Comparison of ENCODE assay signal across 2 cellular contexts in the genomic region with DNA sequence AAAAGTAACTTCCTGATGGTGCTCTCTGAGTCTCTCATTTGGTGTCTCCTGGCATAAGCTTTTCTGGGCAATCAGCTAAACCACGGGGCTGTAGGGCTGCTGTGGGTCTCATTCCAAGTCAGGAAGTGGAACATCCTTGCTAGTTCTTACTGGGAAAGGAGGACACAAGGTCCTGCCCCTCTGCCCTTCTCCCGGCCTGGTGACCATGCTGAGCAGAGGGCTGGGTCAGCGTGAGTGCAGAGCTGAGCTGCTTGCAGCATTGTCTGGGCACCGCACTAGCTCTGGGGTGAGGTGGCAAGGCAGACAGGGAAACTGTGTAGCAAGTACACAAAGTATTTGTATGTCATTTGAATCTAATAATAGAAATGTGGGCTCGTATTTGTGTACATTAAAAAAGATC.
TF ChIP-seq lines count a peak whose summit lies in the region.

No MANE protein-coding gene starts in this region.

TF ChIP-seq in GM23338, 12 proteins besides CTCF, POLR2A, EP300 and RAD21:
- TF ChIP-seq, protein P1, sequence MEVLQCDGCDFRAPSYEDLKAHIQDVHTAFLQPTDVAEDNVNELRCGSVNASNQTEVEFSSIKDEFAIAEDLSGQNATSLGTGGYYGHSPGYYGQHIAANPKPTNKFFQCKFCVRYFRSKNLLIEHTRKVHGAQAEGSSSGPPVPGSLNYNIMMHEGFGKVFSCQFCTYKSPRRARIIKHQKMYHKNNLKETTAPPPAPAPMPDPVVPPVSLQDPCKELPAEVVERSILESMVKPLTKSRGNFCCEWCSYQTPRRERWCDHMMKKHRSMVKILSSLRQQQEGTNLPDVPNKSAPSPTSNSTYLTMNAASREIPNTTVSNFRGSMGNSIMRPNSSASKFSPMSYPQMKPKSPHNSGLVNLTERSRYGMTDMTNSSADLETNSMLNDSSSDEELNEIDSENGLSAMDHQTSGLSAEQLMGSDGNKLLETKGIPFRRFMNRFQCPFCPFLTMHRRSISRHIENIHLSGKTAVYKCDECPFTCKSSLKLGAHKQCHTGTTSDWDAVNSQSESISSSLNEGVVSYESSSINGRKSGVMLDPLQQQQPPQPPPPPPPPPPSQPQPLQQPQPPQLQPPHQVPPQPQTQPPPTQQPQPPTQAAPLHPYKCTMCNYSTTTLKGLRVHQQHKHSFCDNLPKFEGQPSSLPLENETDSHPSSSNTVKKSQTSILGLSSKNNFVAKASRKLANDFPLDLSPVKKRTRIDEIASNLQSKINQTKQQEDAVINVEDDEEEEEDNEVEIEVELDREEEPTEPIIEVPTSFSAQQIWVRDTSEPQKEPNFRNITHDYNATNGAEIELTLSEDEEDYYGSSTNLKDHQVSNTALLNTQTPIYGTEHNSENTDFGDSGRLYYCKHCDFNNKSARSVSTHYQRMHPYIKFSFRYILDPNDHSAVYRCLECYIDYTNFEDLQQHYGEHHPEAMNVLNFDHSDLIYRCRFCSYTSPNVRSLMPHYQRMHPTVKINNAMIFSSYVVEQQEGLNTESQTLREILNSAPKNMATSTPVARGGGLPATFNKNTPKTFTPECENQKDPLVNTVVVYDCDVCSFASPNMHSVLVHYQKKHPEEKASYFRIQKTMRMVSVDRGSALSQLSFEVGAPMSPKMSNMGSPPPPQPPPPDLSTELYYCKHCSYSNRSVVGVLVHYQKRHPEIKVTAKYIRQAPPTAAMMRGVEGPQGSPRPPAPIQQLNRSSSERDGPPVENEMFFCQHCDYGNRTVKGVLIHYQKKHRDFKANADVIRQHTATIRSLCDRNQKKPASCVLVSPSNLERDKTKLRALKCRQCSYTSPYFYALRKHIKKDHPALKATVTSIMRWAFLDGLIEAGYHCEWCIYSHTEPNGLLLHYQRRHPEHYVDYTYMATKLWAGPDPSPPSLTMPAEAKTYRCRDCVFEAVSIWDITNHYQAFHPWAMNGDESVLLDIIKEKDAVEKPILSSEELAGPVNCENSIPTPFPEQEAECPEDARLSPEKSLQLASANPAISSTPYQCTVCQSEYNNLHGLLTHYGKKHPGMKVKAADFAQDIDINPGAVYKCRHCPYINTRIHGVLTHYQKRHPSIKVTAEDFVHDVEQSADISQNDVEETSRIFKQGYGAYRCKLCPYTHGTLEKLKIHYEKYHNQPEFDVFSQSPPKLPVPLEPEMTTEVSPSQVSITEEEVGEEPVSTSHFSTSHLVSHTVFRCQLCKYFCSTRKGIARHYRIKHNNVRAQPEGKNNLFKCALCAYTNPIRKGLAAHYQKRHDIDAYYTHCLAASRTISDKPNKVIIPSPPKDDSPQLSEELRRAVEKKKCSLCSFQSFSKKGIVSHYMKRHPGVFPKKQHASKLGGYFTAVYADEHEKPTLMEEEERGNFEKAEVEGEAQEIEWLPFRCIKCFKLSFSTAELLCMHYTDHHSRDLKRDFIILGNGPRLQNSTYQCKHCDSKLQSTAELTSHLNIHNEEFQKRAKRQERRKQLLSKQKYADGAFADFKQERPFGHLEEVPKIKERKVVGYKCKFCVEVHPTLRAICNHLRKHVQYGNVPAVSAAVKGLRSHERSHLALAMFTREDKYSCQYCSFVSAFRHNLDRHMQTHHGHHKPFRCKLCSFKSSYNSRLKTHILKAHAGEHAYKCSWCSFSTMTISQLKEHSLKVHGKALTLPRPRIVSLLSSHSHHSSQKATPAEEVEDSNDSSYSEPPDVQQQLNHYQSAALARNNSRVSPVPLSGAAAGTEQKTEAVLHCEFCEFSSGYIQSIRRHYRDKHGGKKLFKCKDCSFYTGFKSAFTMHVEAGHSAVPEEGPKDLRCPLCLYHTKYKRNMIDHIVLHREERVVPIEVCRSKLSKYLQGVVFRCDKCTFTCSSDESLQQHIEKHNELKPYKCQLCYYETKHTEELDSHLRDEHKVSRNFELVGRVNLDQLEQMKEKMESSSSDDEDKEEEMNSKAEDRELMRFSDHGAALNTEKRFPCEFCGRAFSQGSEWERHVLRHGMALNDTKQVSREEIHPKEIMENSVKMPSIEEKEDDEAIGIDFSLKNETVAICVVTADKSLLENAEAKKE (CRISPR knock-in tag; IDR thresholded peaks at IDR 0.05): no peak
- TF ChIP-seq NANOG (IDR thresholded peaks at IDR 0.05; ENCODE audit: borderline replicate concordance): no peak
- TF ChIP-seq, protein P2, sequence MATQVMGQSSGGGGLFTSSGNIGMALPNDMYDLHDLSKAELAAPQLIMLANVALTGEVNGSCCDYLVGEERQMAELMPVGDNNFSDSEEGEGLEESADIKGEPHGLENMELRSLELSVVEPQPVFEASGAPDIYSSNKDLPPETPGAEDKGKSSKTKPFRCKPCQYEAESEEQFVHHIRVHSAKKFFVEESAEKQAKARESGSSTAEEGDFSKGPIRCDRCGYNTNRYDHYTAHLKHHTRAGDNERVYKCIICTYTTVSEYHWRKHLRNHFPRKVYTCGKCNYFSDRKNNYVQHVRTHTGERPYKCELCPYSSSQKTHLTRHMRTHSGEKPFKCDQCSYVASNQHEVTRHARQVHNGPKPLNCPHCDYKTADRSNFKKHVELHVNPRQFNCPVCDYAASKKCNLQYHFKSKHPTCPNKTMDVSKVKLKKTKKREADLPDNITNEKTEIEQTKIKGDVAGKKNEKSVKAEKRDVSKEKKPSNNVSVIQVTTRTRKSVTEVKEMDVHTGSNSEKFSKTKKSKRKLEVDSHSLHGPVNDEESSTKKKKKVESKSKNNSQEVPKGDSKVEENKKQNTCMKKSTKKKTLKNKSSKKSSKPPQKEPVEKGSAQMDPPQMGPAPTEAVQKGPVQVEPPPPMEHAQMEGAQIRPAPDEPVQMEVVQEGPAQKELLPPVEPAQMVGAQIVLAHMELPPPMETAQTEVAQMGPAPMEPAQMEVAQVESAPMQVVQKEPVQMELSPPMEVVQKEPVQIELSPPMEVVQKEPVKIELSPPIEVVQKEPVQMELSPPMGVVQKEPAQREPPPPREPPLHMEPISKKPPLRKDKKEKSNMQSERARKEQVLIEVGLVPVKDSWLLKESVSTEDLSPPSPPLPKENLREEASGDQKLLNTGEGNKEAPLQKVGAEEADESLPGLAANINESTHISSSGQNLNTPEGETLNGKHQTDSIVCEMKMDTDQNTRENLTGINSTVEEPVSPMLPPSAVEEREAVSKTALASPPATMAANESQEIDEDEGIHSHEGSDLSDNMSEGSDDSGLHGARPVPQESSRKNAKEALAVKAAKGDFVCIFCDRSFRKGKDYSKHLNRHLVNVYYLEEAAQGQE (IDR thresholded peaks at IDR 0.05; ENCODE audit: unreplicated experiment): no peak
- TF ChIP-seq, protein P3, sequence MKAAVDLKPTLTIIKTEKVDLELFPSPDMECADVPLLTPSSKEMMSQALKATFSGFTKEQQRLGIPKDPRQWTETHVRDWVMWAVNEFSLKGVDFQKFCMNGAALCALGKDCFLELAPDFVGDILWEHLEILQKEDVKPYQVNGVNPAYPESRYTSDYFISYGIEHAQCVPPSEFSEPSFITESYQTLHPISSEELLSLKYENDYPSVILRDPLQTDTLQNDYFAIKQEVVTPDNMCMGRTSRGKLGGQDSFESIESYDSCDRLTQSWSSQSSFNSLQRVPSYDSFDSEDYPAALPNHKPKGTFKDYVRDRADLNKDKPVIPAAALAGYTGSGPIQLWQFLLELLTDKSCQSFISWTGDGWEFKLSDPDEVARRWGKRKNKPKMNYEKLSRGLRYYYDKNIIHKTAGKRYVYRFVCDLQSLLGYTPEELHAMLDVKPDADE (IDR thresholded peaks at IDR 0.05): no peak
- no peak for TF ChIP-seq ZNF331 (CRISPR knock-in tag; IDR thresholded peaks at IDR 0.05; ENCODE audit: low read depth)
- TF ChIP-seq EZH2phosphoT487 (IDR thresholded peaks at IDR 0.05; ENCODE audit: unreplicated experiment): no peak
TF ChIP-seq in GM23338: peak in this region for 0.

TF ChIP-seq in H1, 55 proteins besides CTCF, POLR2A, EP300 and RAD21:
- TF ChIP-seq FOSL1 (IDR thresholded peaks at IDR 0.05; ENCODE audit: insufficient read depth, low read depth, low read length): no peak
- no peak for TF ChIP-seq CHD1 (IDR thresholded peaks at IDR 0.05; ENCODE audit: low read depth, low read length)
- TF ChIP-seq KDM1A (IDR thresholded peaks at IDR 0.05; ENCODE audit: borderline replicate concordance, low read length): no peak
- no peak for TF ChIP-seq TEAD4 (IDR thresholded peaks at IDR 0.05; ENCODE audit: low read depth, low read length)
- TF ChIP-seq CBX5 (IDR thresholded peaks at IDR 0.05; ENCODE audit: low read depth, low read length): no peak
- no peak for TF ChIP-seq SRF (IDR thresholded peaks at IDR 0.05; ENCODE audit: low read depth, low read length)
- TF ChIP-seq NANOG (IDR thresholded peaks at IDR 0.05; ENCODE audit: insufficient read depth, low read depth, low read length, poor library complexity, severe bottlenecking): no peak
- TF ChIP-seq PHF8 (conservative IDR thresholded peaks at IDR 0.05; ENCODE audit: low read depth, low read length): no peak
- no peak for TF ChIP-seq TCF12 (IDR thresholded peaks at IDR 0.05; ENCODE audit: low read depth, low read length)
- no peak for TF ChIP-seq JUN (IDR thresholded peaks at IDR 0.05; ENCODE audit: low read depth, low read length)
- no peak for TF ChIP-seq RFX5 (IDR thresholded peaks at IDR 0.05; ENCODE audit: borderline replicate concordance, low read depth, low read length)
- TF ChIP-seq, protein P4, sequence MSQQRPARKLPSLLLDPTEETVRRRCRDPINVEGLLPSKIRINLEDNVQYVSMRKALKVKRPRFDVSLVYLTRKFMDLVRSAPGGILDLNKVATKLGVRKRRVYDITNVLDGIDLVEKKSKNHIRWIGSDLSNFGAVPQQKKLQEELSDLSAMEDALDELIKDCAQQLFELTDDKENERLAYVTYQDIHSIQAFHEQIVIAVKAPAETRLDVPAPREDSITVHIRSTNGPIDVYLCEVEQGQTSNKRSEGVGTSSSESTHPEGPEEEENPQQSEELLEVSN (IDR thresholded peaks at IDR 0.05): no peak
